ENCODE assay signal across 8 cellular contexts in the genomic region with DNA sequence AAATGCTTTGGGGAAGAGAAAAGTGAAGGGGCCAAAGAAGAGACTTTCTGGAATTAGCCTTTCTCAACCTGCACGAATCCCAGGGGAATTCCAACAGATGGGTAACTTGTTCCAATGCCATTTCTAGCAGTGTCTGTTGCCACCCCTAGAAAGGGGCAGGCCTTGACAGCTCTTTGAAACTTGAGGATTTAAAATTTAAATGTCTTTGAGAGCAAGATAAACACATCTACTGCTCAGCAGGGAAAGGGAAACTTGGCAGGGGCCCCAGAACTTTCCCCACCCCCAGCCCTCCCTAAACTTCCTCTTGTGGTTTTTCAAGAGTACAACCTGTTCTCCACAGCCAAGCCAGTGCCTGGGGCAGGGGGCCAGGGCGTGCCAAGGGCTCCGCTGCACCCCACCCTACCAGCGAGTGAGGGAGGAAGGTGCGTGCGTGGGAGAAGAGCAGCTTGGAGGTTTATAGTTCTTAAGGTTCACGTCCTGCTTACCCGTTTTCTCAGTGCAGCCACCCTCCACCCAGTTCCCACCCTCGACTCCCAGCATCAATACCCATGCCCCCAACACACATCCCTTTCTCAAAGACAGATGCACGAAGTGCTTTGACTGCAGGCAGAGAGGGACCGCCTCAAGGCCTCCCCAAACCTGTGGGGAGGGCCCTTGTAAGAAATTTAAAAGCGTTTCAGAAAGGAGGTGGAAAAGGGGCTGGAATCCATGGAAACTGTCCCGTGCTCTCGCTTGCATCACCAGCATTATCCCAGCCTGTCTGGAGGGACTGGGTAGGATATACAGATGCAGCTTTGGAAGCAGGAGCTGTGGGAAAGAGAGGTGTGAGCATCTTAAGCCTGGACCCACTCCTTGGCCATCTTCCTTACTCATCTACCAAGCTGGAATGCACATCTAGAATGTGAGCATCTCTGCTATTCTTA. TPM values are rescaled to one million over a fixed set of nuclear protein-coding genes. Genes with fewer than 3 reads are reported as not detected.
DNase-seq lines count a peak whose midpoint lies in the region; ATAC-seq and TF ChIP-seq lines count a peak whose summit lies in the region.

No MANE protein-coding gene starts in this region.

- peaks cover 12% of the 10 kb centered on the region for H3K4me1 ChIP-seq in NT2/D1 (ENCODE audit: insufficient read depth, insufficient read length)
- peaks cover 50 to 58% of the 10 kb centered on the region in 2 donors for H3K4me1 ChIP-seq in naive thymus-derived CD4-positive, alpha-beta T cell (ENCODE audit: control insufficient read depth in 2 of 2, insufficient read depth in 2 of 2, low read length in 2 of 2)

- peaks cover 62% of the 10 kb centered on the region for H3K27me3 ChIP-seq in NT2/D1 (ENCODE audit: insufficient read depth, insufficient read length)
- H3K27me3 ChIP-seq in naive thymus-derived CD4-positive, alpha-beta T cell (ENCODE audit: control insufficient read depth in 2 of 2, insufficient read depth in 2 of 2, low read length in 2 of 2) = no peaks in the 10 kb centered on the region

- peak overlapping the region; percentile 36 for H3K9ac ChIP-seq in NT2/D1 (ENCODE audit: insufficient read length, low read depth)

- no peak for TF ChIP-seq CTCF in 22Rv1 (IDR thresholded peaks at IDR 0.05)

- ATAC-seq in activated T-cell treated with anti-CD3 and anti-CD28 coated beads, Interleukin-2, amount 50 U/mL, for 72 hours (replicated peaks in 1 of 2) = no peak
- ATAC-seq in naive thymus-derived CD4-positive, alpha-beta T cell = peak; percentile 59
- no peak for ATAC-seq in HG03432 (IDR thresholded peaks at IDR 0.05; ENCODE audit: unreplicated experiment)

- H3K4me3 Mint-ChIP-seq in activated T-cell treated with anti-CD3 and anti-CD28 coated beads, Interleukin-2, amount 50 U/mL, for 72 hours = peak overlapping the region; percentile 95
- H3K4me3 Mint-ChIP-seq in naive thymus-derived CD4-positive, alpha-beta T cell = peak overlapping the region; percentile 89 to 99 (median 98)

- POLR2A ChIA-PET in naive thymus-derived CD4-positive, alpha-beta T cell (lab: Charles Lee) = interaction anchor here (0.6 to 12.4 kb wide), 25 partner anchors 10 to 844 kb away, joined by 3 to 180 read pairs (median 4); a partner anchor contains a TSS

- peaks cover 88% of the 10 kb centered on the region for H3K4me1 Mint-ChIP-seq in activated T-cell treated with anti-CD3 and anti-CD28 coated beads, Interleukin-2, amount 50 U/mL, for 72 hours (ENCODE audit: low read depth)
- peaks cover 51 to 83% (median 58%) of the 10 kb centered on the region in 7 donors for H3K4me1 Mint-ChIP-seq in naive thymus-derived CD4-positive, alpha-beta T cell

- DNase-seq in HCEC 1CT (peak; percentile 74), NT2/D1 (ENCODE audit: low read depth, low spot score) (peak; percentile 54), fibroblast of gingiva (ENCODE audit: low read depth) (peak; percentile 93)
- peak in 1 of 2 donors; percentile 59 for DNase-seq in activated T-cell treated with anti-CD3 and anti-CD28 coated beads, Interleukin-2, amount 50 U/mL, for 72 hours
- peak; percentile 50 to 98 (median 94) for DNase-seq in naive thymus-derived CD4-positive, alpha-beta T cell

- no peaks in the 10 kb centered on the region for H3K9me3 Mint-ChIP-seq in activated T-cell treated with anti-CD3 and anti-CD28 coated beads, Interleukin-2, amount 50 U/mL, for 72 hours
- peaks cover 0 to 6% (median 0%) of the 10 kb centered on the region in 11 donors for H3K9me3 Mint-ChIP-seq in naive thymus-derived CD4-positive, alpha-beta T cell

- peaks cover 0 to 2% of the 10 kb centered on the region in 2 donors for H3K36me3 Mint-ChIP-seq in activated T-cell treated with anti-CD3 and anti-CD28 coated beads, Interleukin-2, amount 50 U/mL, for 72 hours (ENCODE audit: insufficient read depth in 2 of 2)
- peaks cover 11 to 49% (median 37%) of the 10 kb centered on the region in 5 donors for H3K36me3 Mint-ChIP-seq in naive thymus-derived CD4-positive, alpha-beta T cell

- H3K27me3 Mint-ChIP-seq in activated T-cell treated with anti-CD3 and anti-CD28 coated beads, Interleukin-2, amount 50 U/mL, for 72 hours (ENCODE audit: low read depth) = no peaks in the 10 kb centered on the region
- no peaks in the 10 kb centered on the region for H3K27me3 Mint-ChIP-seq in naive thymus-derived CD4-positive, alpha-beta T cell

- H3K9me3 ChIP-seq in NT2/D1 (ENCODE audit: insufficient read depth, low read length) = no peaks in the 10 kb centered on the region
- H3K9me3 ChIP-seq in naive thymus-derived CD4-positive, alpha-beta T cell (ENCODE audit: control insufficient read depth in 2 of 3, low read length in 3 of 3) = no peaks in the 10 kb centered on the region

- no peaks in the 10 kb centered on the region for H3K36me3 ChIP-seq in NT2/D1 (ENCODE audit: insufficient read depth, insufficient read length, low read length)
- H3K36me3 ChIP-seq in naive thymus-derived CD4-positive, alpha-beta T cell (ENCODE audit: control insufficient read depth in 2 of 3, insufficient read depth in 3 of 3, low read length in 3 of 3) = peaks cover 10 to 41% (median 14%) of the 10 kb centered on the region in 3 experiments

- CTCF ChIA-PET in naive thymus-derived CD4-positive, alpha-beta T cell (lab: Charles Lee) = interaction anchor here (0.6 to 6.7 kb wide), 16 partner anchors 12 to 442 kb away, joined by 3 to 49 read pairs (median 5); a partner anchor contains a TSS

- 0 out of 2 replicates have a peak overlapping the region, but pooled peaks have one; percentile 2 for H3K27ac ChIP-seq in 22Rv1
- H3K27ac ChIP-seq in naive thymus-derived CD4-positive, alpha-beta T cell (ENCODE audit: low read depth, low read length) = peak overlapping the region; percentile 78
- peak overlapping the region; percentile 78 for H3K27ac ChIP-seq in temporal lobe (ENCODE audit: low read depth, low read length)

- intact Hi-C loops in naive thymus-derived CD4-positive, alpha-beta T cell (cut with micrococcal nuclease) = loop anchor here (1.0 to 5.0 kb wide), 14 partner anchors 10 to 1127 kb away; a partner anchor contains a TSS

- no peak overlapping the region for H3K4me3 ChIP-seq in NT2/D1 (ENCODE audit: insufficient read length, low read depth)
- H3K4me3 ChIP-seq in naive thymus-derived CD4-positive, alpha-beta T cell (ENCODE audit: low read length) = peak overlapping the region; percentile 98

- H3K27ac Mint-ChIP-seq in activated T-cell treated with anti-CD3 and anti-CD28 coated beads, Interleukin-2, amount 50 U/mL, for 72 hours = peak overlapping the region; percentile 94
- H3K27ac Mint-ChIP-seq in naive thymus-derived CD4-positive, alpha-beta T cell = peak overlapping the region; percentile 85 to 98 (median 96)

RNA-seq across cellular contexts. Expression of a gene that starts 4.5 kb away (rescaled TPM):
- total RNA-seq in activated T-cell treated with anti-CD3 and anti-CD28 coated beads, Interleukin-2, amount 50 U/mL, for 72 hours = 10 to 100 TPM; 62.6 to 70.4 TPM
- 10 to 100 TPM; 41.6 to 58.2 (median 50.8) TPM for total RNA-seq in naive thymus-derived CD4-positive, alpha-beta T cell
- polyA plus RNA-seq in naive thymus-derived CD4-positive, alpha-beta T cell = 10 to 100 TPM; 23.3 to 24.6 TPM
- total RNA-seq in temporal lobe = 5.4 TPM

Comparison
In these comparisons a context has a peak if more than half of its experiments do, and no peak if none do; other contexts are left out.
1. H3K27ac ChIP-seq: peak in every context shown above with its lines; median percentile 78 in naive thymus-derived CD4-positive, alpha-beta T cell; 78 in temporal lobe; 2 in 22Rv1.